In genomic region chr5:50476549-50476948, GRCh38 we compare ENCODE assay signal across 11 cellular contexts. TPM values are rescaled to one million over a fixed set of nuclear protein-coding genes. Genes with fewer than 3 reads are reported as not detected.
A peak's percentile ranks its signal among the peaks of the same experiment; 100 is the strongest.
DNase-seq lines count a peak whose midpoint lies in the region; ATAC-seq and FAIRE-seq lines count a peak whose summit lies in the region.
"Had no signal": no experiment of that assay in that cellular context is flagged by ENCODE, and none has a peak within 500 bp of the region (broad histone marks: within the 10 kb centered on the region; RNA-seq: fewer than 3 reads in every experiment).

No MANE protein-coding gene starts in this region.

- DNase-seq in NCI-H1436 (lab: John Stamatoyannopoulos, UW) (no peak), midbrain (lab: John Stamatoyannopoulos, UW) (no peak), frontal cortex (ENCODE audit: low spot score in 2 of 2) (no peak), NCI-H774 (lab: John Stamatoyannopoulos, UW) (no peak)
- DNase-seq: NCI-H1436 treated with DMSO at 0.1 percent for 48 hours had no signal

- no peak for FAIRE-seq in frontal cortex (lab: Jason Lieb, UNC)
- FAIRE-seq: bronchial epithelial cell had no signal

- ATAC-seq in GM18520 (IDR thresholded peaks at IDR 0.05; ENCODE audit: unreplicated experiment) (peak; percentile 93), GM21360 (IDR thresholded peaks at IDR 0.05; ENCODE audit: unreplicated experiment) (peak; percentile 97), HG02943 (IDR thresholded peaks at IDR 0.05; ENCODE audit: low read depth, unreplicated experiment) (peak; percentile 99), HG03571 (IDR thresholded peaks at IDR 0.05; ENCODE audit: unreplicated experiment) (peak; percentile 99)

RNA-seq across cellular contexts. Expression of gene EMB, which starts 35.5 kb away (rescaled TPM):
- total RNA-seq in frontal cortex: 6.5 TPM
- total RNA-seq: HT-29 had no signal
